In the genomic region with DNA sequence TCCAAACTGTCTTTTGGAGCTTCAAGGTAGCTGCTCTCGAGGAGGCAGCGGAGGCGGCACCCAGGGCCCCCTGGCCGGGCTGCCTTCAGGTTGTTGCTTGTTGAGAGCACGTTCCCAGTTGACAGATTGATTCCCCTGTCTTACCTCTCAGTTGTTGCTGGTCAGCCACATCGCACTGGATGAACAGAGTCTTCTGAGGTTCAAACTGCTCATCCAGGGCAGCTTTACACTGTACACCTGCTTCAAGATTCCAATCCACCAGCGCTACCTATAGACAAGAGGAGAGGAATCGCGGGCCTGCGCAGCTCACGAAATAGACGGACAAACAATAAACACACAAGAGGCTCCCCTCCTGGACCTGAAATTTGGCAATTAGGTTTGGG, we compare ENCODE assay signal across 8 cellular contexts. TPM values are rescaled to one million over a fixed set of nuclear protein-coding genes. Genes with fewer than 3 reads are reported as not detected.
A peak's percentile ranks its signal among the peaks of the same experiment; 100 is the strongest.
DNase-seq lines count a peak whose midpoint lies in the region; ATAC-seq and TF ChIP-seq lines count a peak whose summit lies in the region.

No MANE protein-coding gene starts in this region.

- H3K4me3 ChIP-seq in dorsolateral prefrontal cortex (peak overlapping the region; percentile 34 to 81 (median 65)), mucosa of descending colon (peak overlapping the region; percentile 35)

- H3K4me1 ChIP-seq in mucosa of descending colon (ENCODE audit: low read depth), result no peaks in the 10 kb centered on the region

- H3K27me3 ChIP-seq in dorsolateral prefrontal cortex, result peaks cover 0 to 45% (median 9%) of the 10 kb centered on the region in 45 donors

- H3K9me3 ChIP-seq in mucosa of descending colon, result no peaks in the 10 kb centered on the region

- POLR2A ChIA-PET in RWPE1 (lab: Yijun Ruan, JAX; ENCODE audit: low non-redundant PET), result no interaction called here

- CTCF ChIA-PET in RWPE1 (lab: Yijun Ruan, JAX), result interaction anchor here (0.7 to 1.0 kb wide), 4 partner anchors 9 to 69 kb away, joined by 3 read pairs; no protein-coding TSS in a partner anchor

- no peaks in the 10 kb centered on the region for H3K36me3 ChIP-seq in mucosa of descending colon (ENCODE audit: low read depth)

- TF ChIP-seq CTCF in RWPE1 (conservative IDR thresholded peaks at IDR 0.05; ENCODE audit: low read depth) (peak; percentile 29; the same call in 1 of the 2 replicates), dorsolateral prefrontal cortex (IDR thresholded peaks at IDR 0.05 in 54 of 56, conservative IDR thresholded peaks at IDR 0.05 in 2 of 56; ENCODE audit: low read depth in 1 of 56, partially characterized antibody in 56 of 56) (no peak), mucosa of descending colon (IDR thresholded peaks at IDR 0.05) (no peak)

- intact Hi-C loops in Right ventricle myocardium inferior (cut with DNase I), result no loop called here
- intact Hi-C loops in cardiac septum (cut with DNase I), result no loop called here
- intact Hi-C loops in dorsolateral prefrontal cortex (cut with DNase I), result loop anchor here in 1 of 2 donors (5.0 kb wide), 1 partner anchor 154 kb away; no protein-coding TSS in a partner anchor
- intact Hi-C loops in mucosa of descending colon (cut with DNase I, micrococcal nuclease), result loop anchor here in 1 of 2 donors (2.0 kb wide), 1 partner anchor 25 kb away; no protein-coding TSS in a partner anchor

- ATAC-seq in Right ventricle myocardium inferior (no peak), HG03039 (IDR thresholded peaks at IDR 0.05; ENCODE audit: unreplicated experiment) (peak; percentile 22), mucosa of descending colon (peak; percentile 75)

- peak overlapping the region; percentile 74 for H3K27ac ChIP-seq in RWPE1
- no peak overlapping the region for H3K27ac ChIP-seq in dorsolateral prefrontal cortex

- DNase-seq in Right ventricle myocardium inferior (ENCODE audit: missing footprints) (peak; percentile 68), cardiac septum (ENCODE audit: low spot score) (no peak), RWPE1 (ENCODE audit: low spot score) (no peak), dorsolateral prefrontal cortex (no peak), mucosa of descending colon (peak in 1 of 3 donors; percentile 71), retina (no peak), RPMI8226 (no peak)

RNA-seq across cellular contexts. Expression of a gene that starts 0.5 kb away (rescaled TPM):
- total RNA-seq in Right ventricle myocardium inferior, result 1.1 TPM
- 2.4 TPM for total RNA-seq in cardiac septum
- 1 to 10 TPM in 60 of 120 experiments, under 1 TPM in 53, not detected in 7; 0.13 to 4.6 (median 1.1) TPM for total RNA-seq in dorsolateral prefrontal cortex
- 100 to 1,000 TPM; 177 to 256 (median 237) TPM for total RNA-seq in mucosa of descending colon

Comparison
In these comparisons a context has a peak if more than half of its experiments do, and no peak if none do; other contexts are left out.
1. RNA of a gene that starts 0.5 kb away (total RNA-seq): 177 to 256 TPM in mucosa of descending colon; 2.4 TPM in cardiac septum (single experiment), 1.1 TPM in Right ventricle myocardium inferior (single experiment) and 0.13 to 4.6 TPM in dorsolateral prefrontal cortex; every median in the first group is over 10 times any median in the second.